15 cellular contexts compared by ENCODE assay signal in genomic region chr17:83057793-83058477, GRCh38. TPM values are rescaled to one million over a fixed set of nuclear protein-coding genes. Genes with fewer than 3 reads are reported as not detected.
DNase-seq lines count a peak whose midpoint lies in the region; ATAC-seq, FAIRE-seq and TF ChIP-seq lines count a peak whose summit lies in the region.
"Had no signal": no experiment of that assay in that cellular context is flagged by ENCODE, and none has a peak within 500 bp of the region (broad histone marks: within the 10 kb centered on the region; RNA-seq: fewer than 3 reads in every experiment).

No MANE protein-coding gene starts in this region.

- POLR2A ChIA-PET in activated naive CD8-positive, alpha-beta T cell treated with anti-CD3 and anti-CD28 coated beads, Interleukin-2, amount 10 ng/mL, durations not matched to agents 7 days and 5 days (lab: Charles Lee), result no interaction called here

- no peak overlapping the region for H3K4me3 Mint-ChIP-seq in activated naive CD8-positive, alpha-beta T cell treated with anti-CD3 and anti-CD28 coated beads, Interleukin-2, amount 10 ng/mL, durations not matched to agents 7 days and 5 days
- H3K4me3 Mint-ChIP-seq in activated naive CD8-positive, alpha-beta T cell treated with anti-CD3 and anti-CD28 coated beads, Interleukin-2, amount 50 U/mL, for 24 hours, result no peak overlapping the region
- H3K4me3 Mint-ChIP-seq in endodermal cell, result no peak overlapping the region
- H3K4me3 Mint-ChIP-seq in natural killer cell treated with Interleukin-12 subunit alpha and Interleukin-12 subunit beta and Interleukin-15 and Interleukin-18, amount 100 ng/mL, for 72 hours, result no peak overlapping the region
- H3K4me3 Mint-ChIP-seq: H9, IgD-negative memory B cell had no signal

- H3K36me3 Mint-ChIP-seq in activated naive CD8-positive, alpha-beta T cell treated with anti-CD3 and anti-CD28 coated beads, Interleukin-2, amount 10 ng/mL, durations not matched to agents 7 days and 5 days, result no peaks in the 10 kb centered on the region
- H3K36me3 Mint-ChIP-seq in activated naive CD8-positive, alpha-beta T cell treated with anti-CD3 and anti-CD28 coated beads, Interleukin-2, amount 50 U/mL, for 24 hours (ENCODE audit: low read depth), result no peaks in the 10 kb centered on the region
- H3K36me3 Mint-ChIP-seq in endodermal cell (ENCODE audit: low read depth), result no peaks in the 10 kb centered on the region
- no peaks in the 10 kb centered on the region for H3K36me3 Mint-ChIP-seq in natural killer cell treated with Interleukin-12 subunit alpha and Interleukin-12 subunit beta and Interleukin-15 and Interleukin-18, amount 100 ng/mL, for 72 hours
- H3K36me3 Mint-ChIP-seq: IgD-negative memory B cell had no signal

- no peak overlapping the region for H3K4me3 ChIP-seq in endodermal cell (ENCODE audit: low read length)
- H3K4me3 ChIP-seq: GM12878 had no signal

- H3K27me3 ChIP-seq in endodermal cell (ENCODE audit: control insufficient read depth, insufficient read depth, low read length, poor library complexity, severe bottlenecking), result no peaks in the 10 kb centered on the region

- no peaks in the 10 kb centered on the region for H3K4me1 ChIP-seq in endodermal cell (ENCODE audit: control insufficient read depth, insufficient read depth, low read length)

- peak; percentile 26 for DNase-seq in activated naive CD8-positive, alpha-beta T cell treated with anti-CD3 and anti-CD28 coated beads, Interleukin-2, amount 10 ng/mL, durations not matched to agents 7 days and 5 days
- DNase-seq in activated naive CD8-positive, alpha-beta T cell treated with anti-CD3 and anti-CD28 coated beads, Interleukin-2, amount 50 U/mL, for 24 hours, result no peak
- DNase-seq in endodermal cell (peak; percentile 41), urothelium cell line (ENCODE audit: low spot score) (no peak), frontal cortex (ENCODE audit: low spot score in 2 of 2) (no peak), GM19238 (ENCODE audit: insufficient read length, low spot score) (no peak)
- peak; percentile 51 for DNase-seq in natural killer cell treated with Interleukin-12 subunit alpha and Interleukin-12 subunit beta and Interleukin-15 and Interleukin-18, amount 100 ng/mL, for 72 hours (ENCODE audit: low spot score)
- DNase-seq: NCI-H69; stimulated activated naive CD4-positive, alpha-beta T cell treated with Interleukin-2 at 50 U/mL for 16 hours had no signal

- no peaks in the 10 kb centered on the region for H3K9me3 ChIP-seq in endodermal cell (ENCODE audit: control insufficient read depth, low read length)

- FAIRE-seq in urothelium cell line (lab: Jason Lieb, UNC) (peak; percentile 88), frontal cortex (lab: Jason Lieb, UNC) (no peak)
- FAIRE-seq: GM12878, islet of Langerhans had no signal

- H3K27ac Mint-ChIP-seq in activated naive CD8-positive, alpha-beta T cell treated with anti-CD3 and anti-CD28 coated beads, Interleukin-2, amount 10 ng/mL, durations not matched to agents 7 days and 5 days, result no peak overlapping the region
- H3K27ac Mint-ChIP-seq in activated naive CD8-positive, alpha-beta T cell treated with anti-CD3 and anti-CD28 coated beads, Interleukin-2, amount 50 U/mL, for 24 hours, result no peak overlapping the region
- H3K27ac Mint-ChIP-seq in endodermal cell, result no peak overlapping the region
- peak overlapping the region in 1 of 2 donors; percentile 35 for H3K27ac Mint-ChIP-seq in natural killer cell treated with Interleukin-12 subunit alpha and Interleukin-12 subunit beta and Interleukin-15 and Interleukin-18, amount 100 ng/mL, for 72 hours
- H3K27ac Mint-ChIP-seq: IgD-negative memory B cell had no signal

- no peak for TF ChIP-seq CTCF in endodermal cell (conservative IDR thresholded peaks at IDR 0.05)

- peaks cover 5% of the 10 kb centered on the region for H3K27me3 Mint-ChIP-seq in activated naive CD8-positive, alpha-beta T cell treated with anti-CD3 and anti-CD28 coated beads, Interleukin-2, amount 10 ng/mL, durations not matched to agents 7 days and 5 days
- H3K27me3 Mint-ChIP-seq in activated naive CD8-positive, alpha-beta T cell treated with anti-CD3 and anti-CD28 coated beads, Interleukin-2, amount 50 U/mL, for 24 hours, result no peaks in the 10 kb centered on the region
- H3K27me3 Mint-ChIP-seq in endodermal cell (ENCODE audit: insufficient read depth), result peaks cover under 1% of the 10 kb centered on the region
- peaks cover 0 to 2% of the 10 kb centered on the region in 2 donors for H3K27me3 Mint-ChIP-seq in natural killer cell treated with Interleukin-12 subunit alpha and Interleukin-12 subunit beta and Interleukin-15 and Interleukin-18, amount 100 ng/mL, for 72 hours

- WGBS in endodermal cell (ENCODE audit: insufficient coverage in 1 of 2, insufficient read length in 1 of 2), 2 experiments, result 95 to 99% methylated on average over 24 to 31 of the region's 31 CpGs

- H3K9ac ChIP-seq in endodermal cell (ENCODE audit: extremely low read depth, low read length, poor library complexity, severe bottlenecking), result no peak overlapping the region

- no peaks in the 10 kb centered on the region for H3K9me3 Mint-ChIP-seq in activated naive CD8-positive, alpha-beta T cell treated with anti-CD3 and anti-CD28 coated beads, Interleukin-2, amount 10 ng/mL, durations not matched to agents 7 days and 5 days
- no peaks in the 10 kb centered on the region for H3K9me3 Mint-ChIP-seq in activated naive CD8-positive, alpha-beta T cell treated with anti-CD3 and anti-CD28 coated beads, Interleukin-2, amount 50 U/mL, for 24 hours
- no peaks in the 10 kb centered on the region for H3K9me3 Mint-ChIP-seq in endodermal cell
- no peaks in the 10 kb centered on the region for H3K9me3 Mint-ChIP-seq in natural killer cell treated with Interleukin-12 subunit alpha and Interleukin-12 subunit beta and Interleukin-15 and Interleukin-18, amount 100 ng/mL, for 72 hours

- H3K4me1 Mint-ChIP-seq in activated naive CD8-positive, alpha-beta T cell treated with anti-CD3 and anti-CD28 coated beads, Interleukin-2, amount 10 ng/mL, durations not matched to agents 7 days and 5 days, result peaks cover 11% of the 10 kb centered on the region
- peaks cover 16% of the 10 kb centered on the region for H3K4me1 Mint-ChIP-seq in activated naive CD8-positive, alpha-beta T cell treated with anti-CD3 and anti-CD28 coated beads, Interleukin-2, amount 50 U/mL, for 24 hours
- no peaks in the 10 kb centered on the region for H3K4me1 Mint-ChIP-seq in endodermal cell
- H3K4me1 Mint-ChIP-seq in natural killer cell treated with Interleukin-12 subunit alpha and Interleukin-12 subunit beta and Interleukin-15 and Interleukin-18, amount 100 ng/mL, for 72 hours (ENCODE audit: low read depth in 2 of 2), result peaks cover 8 to 13% of the 10 kb centered on the region in 2 donors
- H3K4me1 Mint-ChIP-seq: H9 had no signal

- H3K36me3 ChIP-seq in endodermal cell (ENCODE audit: control insufficient read depth, insufficient read depth, low read length), result no peaks in the 10 kb centered on the region

- ATAC-seq in activated naive CD8-positive, alpha-beta T cell treated with anti-CD3 and anti-CD28 coated beads, Interleukin-2, amount 10 ng/mL, durations not matched to agents 7 days and 5 days (ENCODE audit: low read depth), result no peak
- ATAC-seq in activated naive CD8-positive, alpha-beta T cell treated with anti-CD3 and anti-CD28 coated beads, Interleukin-2, amount 50 U/mL, for 24 hours, result no peak
- no peak for ATAC-seq in natural killer cell treated with Interleukin-12 subunit alpha and Interleukin-12 subunit beta and Interleukin-15 and Interleukin-18, amount 100 ng/mL, for 72 hours
- ATAC-seq in HG03521 (IDR thresholded peaks at IDR 0.05; ENCODE audit: unreplicated experiment), result no peak
- ATAC-seq: GM12878 had no signal

- no peak overlapping the region for H3K27ac ChIP-seq in endodermal cell (ENCODE audit: low read depth, low read length)
- H3K27ac ChIP-seq: VCaP had no signal

RNA-seq across cellular contexts. Expression of gene METRNL, which starts 21.5 kb away (rescaled TPM):
- 10 to 100 TPM; 11.1 to 13.2 TPM for total RNA-seq in activated naive CD8-positive, alpha-beta T cell treated with anti-CD3 and anti-CD28 coated beads, Interleukin-2, amount 10 ng/mL, durations not matched to agents 7 days and 5 days
- total RNA-seq in endodermal cell, result 10 to 100 TPM in 1 of 2 donors, 1 to 10 TPM in 1; 7.3 to 10.3 TPM
- 17.8 TPM for polyA plus RNA-seq in endodermal cell (2013, experiment 1 of 2)
- polyA plus RNA-seq in endodermal cell (2013, experiment 2 of 2), result 16.6 TPM
- 100 to 1,000 TPM; 179 to 208 TPM for total RNA-seq in natural killer cell treated with Interleukin-12 subunit alpha and Interleukin-12 subunit beta and Interleukin-15 and Interleukin-18, amount 100 ng/mL, for 72 hours
- 45.2 TPM for total RNA-seq in frontal cortex

Comparison
In these comparisons a context has a peak if more than half of its experiments do, and no peak if none do; other contexts are left out.
1. DNase-seq: peak in activated naive CD8-positive, alpha-beta T cell treated with anti-CD3 and anti-CD28 coated beads, Interleukin-2, amount 10 ng/mL, durations not matched to agents 7 days and 5 days (single experiment), endodermal cell (single experiment) and natural killer cell treated with Interleukin-12 subunit alpha and Interleukin-12 subunit beta and Interleukin-15 and Interleukin-18, amount 100 ng/mL, for 72 hours (single experiment); none in activated naive CD8-positive, alpha-beta T cell treated with anti-CD3 and anti-CD28 coated beads, Interleukin-2, amount 50 U/mL, for 24 hours (single experiment), urothelium cell line (single experiment), frontal cortex (0 of 2) and GM19238 (single experiment).